In the genomic region with DNA sequence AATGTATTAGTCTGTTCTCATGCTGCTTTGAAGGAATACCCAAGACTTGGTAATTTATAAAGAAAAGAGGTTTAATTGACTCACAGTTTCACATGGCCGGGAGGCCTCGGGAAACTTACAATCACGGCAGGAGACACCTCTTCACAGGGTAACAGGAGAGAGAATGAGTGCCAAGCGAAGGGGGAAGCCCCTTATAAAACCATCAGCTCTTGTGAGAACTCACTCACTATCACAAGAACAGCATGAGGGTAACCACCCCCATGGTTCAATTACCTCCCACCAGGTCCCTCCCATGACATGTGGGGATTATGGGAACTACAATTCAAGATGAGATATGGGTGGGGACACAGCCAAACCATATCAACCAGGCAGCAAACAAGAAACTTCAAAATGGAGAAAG, we compare ENCODE assay signal across 8 cellular contexts. TPM values are rescaled to one million over a fixed set of nuclear protein-coding genes. Genes with fewer than 3 reads are reported as not detected.
A peak's percentile ranks its signal among the peaks of the same experiment; 100 is the strongest.
DNase-seq lines count a peak whose midpoint lies in the region; ATAC-seq and TF ChIP-seq lines count a peak whose summit lies in the region.
"Not testable (repeated sequence)": the region's sequence is repeated elsewhere in the genome, so short reads cannot be mapped to it uniquely, and the experiment has no call there.

No MANE protein-coding gene starts in this region.

- H3K4me3 Mint-ChIP-seq in CD4-positive, CD25-positive, alpha-beta regulatory T cell; endothelial cell (ENCODE audit: unreplicated experiment); stimulated activated effector memory CD8-positive, alpha-beta T cell treated with anti-CD3 and anti-CD28 coated beads, Interleukin-12 subunit alpha, Interleukin-12 subunit beta, amount 100 ng/mL, for 72 hours: not testable (repeated sequence)
- H3K4me3 Mint-ChIP-seq in activated naive CD4-positive, alpha-beta T cell treated with anti-CD3 and anti-CD28 coated beads, Interleukin-2, amount 50 U/mL, for 24 hours, result peak overlapping the region; percentile 1

- not testable (repeated sequence) for H3K36me3 Mint-ChIP-seq in CD4-positive, CD25-positive, alpha-beta regulatory T cell; endothelial cell (ENCODE audit: low read depth, unreplicated experiment); stimulated activated effector memory CD8-positive, alpha-beta T cell treated with anti-CD3 and anti-CD28 coated beads, Interleukin-12 subunit alpha, Interleukin-12 subunit beta, amount 100 ng/mL, for 72 hours
- peaks cover 15% of the 10 kb centered on the region for H3K36me3 Mint-ChIP-seq in activated naive CD4-positive, alpha-beta T cell treated with anti-CD3 and anti-CD28 coated beads, Interleukin-2, amount 50 U/mL, for 24 hours

- DNase-seq in CD4-positive, CD25-positive, alpha-beta regulatory T cell; endothelial cell (ENCODE audit: low spot score); gastrocnemius medialis; stimulated activated effector memory CD8-positive, alpha-beta T cell treated with anti-CD3 and anti-CD28 coated beads, Interleukin-12 subunit alpha, Interleukin-12 subunit beta, amount 100 ng/mL, for 72 hours (ENCODE audit: low spot score in 2 of 2): not testable (repeated sequence)
- peak; percentile 72 for DNase-seq in activated CD4-positive, alpha-beta T cell treated with anti-CD3 and anti-CD28 coated beads for 48 hours
- DNase-seq in activated T-cell treated with anti-CD3 and anti-CD28 coated beads for 48 hours (ENCODE audit: low read depth), result peak; percentile 32
- DNase-seq in stimulated activated CD4-positive, alpha-beta T cell treated with anti-CD3 and anti-CD28 coated beads, Interleukin-4, amount 100 ng/mL, for 1 hour, result peak; percentile 6

- intact Hi-C loops in gastrocnemius medialis (cut with DNase I; ENCODE audit: low total_unique reads), result not testable (repeated sequence)

- not testable (repeated sequence) for H3K9me3 Mint-ChIP-seq in CD4-positive, CD25-positive, alpha-beta regulatory T cell; activated naive CD4-positive, alpha-beta T cell treated with anti-CD3 and anti-CD28 coated beads, Interleukin-2, amount 50 U/mL, for 24 hours; endothelial cell (ENCODE audit: unreplicated experiment); stimulated activated effector memory CD8-positive, alpha-beta T cell treated with anti-CD3 and anti-CD28 coated beads, Interleukin-12 subunit alpha, Interleukin-12 subunit beta, amount 100 ng/mL, for 72 hours

- H3K36me3 ChIP-seq in CD4-positive, CD25-positive, alpha-beta regulatory T cell (ENCODE audit: control insufficient read depth, insufficient read depth, low read length); gastrocnemius medialis: not testable (repeated sequence)

- H3K27ac ChIP-seq in CD4-positive, CD25-positive, alpha-beta regulatory T cell (ENCODE audit: insufficient read depth, low read length, poor library complexity, severe bottlenecking), result not testable (repeated sequence)
- peak overlapping the region in 3 of 4 donors; percentile 26 to 81 (median 74) for H3K27ac ChIP-seq in gastrocnemius medialis

- not testable (repeated sequence) for H3K4me1 ChIP-seq in CD4-positive, CD25-positive, alpha-beta regulatory T cell (ENCODE audit: control insufficient read depth, insufficient read depth, low read length, poor library complexity, severe bottlenecking)
- peaks cover 43 to 78% of the 10 kb centered on the region in 2 donors for H3K4me1 ChIP-seq in gastrocnemius medialis

- H3K4me3 ChIP-seq in CD4-positive, CD25-positive, alpha-beta regulatory T cell (ENCODE audit: low read depth, low read length); gastrocnemius medialis: not testable (repeated sequence)

- not testable (repeated sequence) for H3K27me3 ChIP-seq in CD4-positive, CD25-positive, alpha-beta regulatory T cell (ENCODE audit: control insufficient read depth, insufficient read depth, low read length); gastrocnemius medialis

- in situ Hi-C loops in gastrocnemius medialis (cut with MboI; ENCODE audit: low sequenced_read_pairs in 4 of 4), result not testable (repeated sequence)

- TF ChIP-seq CTCF in endothelial cell (IDR thresholded peaks at IDR 0.05; ENCODE audit: unreplicated experiment); gastrocnemius medialis (IDR thresholded peaks at IDR 0.05 in 4 of 5, conservative IDR thresholded peaks at IDR 0.05 in 1 of 5): not testable (repeated sequence)

- not testable (repeated sequence) for H3K9me3 ChIP-seq in CD4-positive, CD25-positive, alpha-beta regulatory T cell (ENCODE audit: control insufficient read depth in 2 of 2, low read length in 2 of 2); gastrocnemius medialis

- H3K4me1 Mint-ChIP-seq in CD4-positive, CD25-positive, alpha-beta regulatory T cell, result peaks cover 9 to 21% (median 15%) of the 10 kb centered on the region in 4 donors
- peaks cover 45% of the 10 kb centered on the region for H3K4me1 Mint-ChIP-seq in activated naive CD4-positive, alpha-beta T cell treated with anti-CD3 and anti-CD28 coated beads, Interleukin-2, amount 50 U/mL, for 24 hours
- peaks cover 31% of the 10 kb centered on the region for H3K4me1 Mint-ChIP-seq in endothelial cell (ENCODE audit: unreplicated experiment)
- peaks cover 26% of the 10 kb centered on the region for H3K4me1 Mint-ChIP-seq in stimulated activated effector memory CD8-positive, alpha-beta T cell treated with anti-CD3 and anti-CD28 coated beads, Interleukin-12 subunit alpha, Interleukin-12 subunit beta, amount 100 ng/mL, for 72 hours

- H3K27ac Mint-ChIP-seq in CD4-positive, CD25-positive, alpha-beta regulatory T cell, result peak overlapping the region in 2 of 3 donors; percentile 8 to 53
- not testable (repeated sequence) for H3K27ac Mint-ChIP-seq in activated naive CD4-positive, alpha-beta T cell treated with anti-CD3 and anti-CD28 coated beads, Interleukin-2, amount 50 U/mL, for 24 hours; stimulated activated effector memory CD8-positive, alpha-beta T cell treated with anti-CD3 and anti-CD28 coated beads, Interleukin-12 subunit alpha, Interleukin-12 subunit beta, amount 100 ng/mL, for 72 hours
- peak overlapping the region; percentile 65 for H3K27ac Mint-ChIP-seq in endothelial cell (ENCODE audit: unreplicated experiment)

- H3K27me3 Mint-ChIP-seq in CD4-positive, CD25-positive, alpha-beta regulatory T cell; activated naive CD4-positive, alpha-beta T cell treated with anti-CD3 and anti-CD28 coated beads, Interleukin-2, amount 50 U/mL, for 24 hours; endothelial cell (ENCODE audit: unreplicated experiment): not testable (repeated sequence)

- not testable (repeated sequence) for ATAC-seq in CD4-positive, CD25-positive, alpha-beta regulatory T cell (ENCODE audit: low read depth in 2 of 2); gastrocnemius medialis
- peak; percentile 56 for ATAC-seq in stimulated activated effector memory CD8-positive, alpha-beta T cell treated with anti-CD3 and anti-CD28 coated beads, Interleukin-12 subunit alpha, Interleukin-12 subunit beta, amount 100 ng/mL, for 72 hours

- TF ChIP-seq POLR2A in gastrocnemius medialis (IDR thresholded peaks at IDR 0.05), result not testable (repeated sequence)

RNA-seq across cellular contexts. Expression of a gene that starts 24.6 kb away (rescaled TPM):
- total RNA-seq in CD4-positive, CD25-positive, alpha-beta regulatory T cell, result 9.3 TPM
- 1 to 10 TPM; 6.0 to 6.8 (median 6.1) TPM for polyA plus RNA-seq in CD4-positive, CD25-positive, alpha-beta regulatory T cell
- total RNA-seq in endothelial cell (ENCODE audit: unreplicated experiment) (16.3 TPM), gastrocnemius medialis (10 to 100 TPM; 39.0 to 91.1 (median 77.4) TPM)
